Comparison of ENCODE assay signal across 17 cellular contexts in genomic region chr20:58829531-58829941, GRCh38. TPM values are rescaled to one million over a fixed set of nuclear protein-coding genes. Genes with fewer than 3 reads are reported as not detected.
DNase-seq lines count a peak whose midpoint lies in the region; ATAC-seq and TF ChIP-seq lines count a peak whose summit lies in the region.
"Had no signal": no experiment of that assay in that cellular context is flagged by ENCODE, and none has a peak within 500 bp of the region (broad histone marks: within the 10 kb centered on the region; RNA-seq: fewer than 3 reads in every experiment).

No MANE protein-coding gene starts in this region.

- peaks cover 16% of the 10 kb centered on the region for H3K4me1 Mint-ChIP-seq in chondrocyte (ENCODE audit: low read depth)

- 57 to 74% methylated on average over 6 of the region's 6 CpGs for WGBS in thyroid gland, 2 donors

- no peak overlapping the region for H3K4me3 Mint-ChIP-seq in chondrocyte (ENCODE audit: unreplicated experiment)

- peak; percentile 54 to 84 for ATAC-seq in lower lobe of right lung
- no peak for ATAC-seq in HG02884 (IDR thresholded peaks at IDR 0.05; ENCODE audit: unreplicated experiment)
- ATAC-seq: A549, gastroesophageal sphincter, left colon had no signal

- H3K27me3 ChIP-seq in lower lobe of right lung (ENCODE audit: low read depth) (peaks cover 9% of the 10 kb centered on the region), thyroid gland (no peaks in the 10 kb centered on the region)
- H3K27me3 ChIP-seq: suprapubic skin had no signal

- H3K36me3 ChIP-seq in lower lobe of right lung = no peaks in the 10 kb centered on the region
- H3K36me3 ChIP-seq in thyroid gland = no peaks in the 10 kb centered on the region
- H3K36me3 ChIP-seq: breast epithelium, gastroesophageal sphincter, suprapubic skin had no signal

- H3K4me3 ChIP-seq in lower lobe of right lung = no peak overlapping the region
- H3K4me3 ChIP-seq in thyroid gland (replicated peaks in 1 of 3) = no peak overlapping the region
- H3K4me3 ChIP-seq: A549, breast epithelium, gastroesophageal sphincter, SK-N-MC, suprapubic skin had no signal

- H3K36me3 Mint-ChIP-seq in chondrocyte (ENCODE audit: low read depth) = peaks cover 6% of the 10 kb centered on the region

- intact Hi-C loops in lower lobe of right lung (cut with DNase I) = no loop called here
- intact Hi-C loops in thyroid gland (cut with DNase I) = no loop called here

- H3K9me3 ChIP-seq in lower lobe of right lung = no peaks in the 10 kb centered on the region
- H3K9me3 ChIP-seq in thyroid gland = no peaks in the 10 kb centered on the region
- H3K9me3 ChIP-seq: breast epithelium, gastroesophageal sphincter, suprapubic skin had no signal

- no peak for TF ChIP-seq POLR2A in thyroid gland (IDR thresholded peaks at IDR 0.05)

- peak; percentile 31 for TF ChIP-seq CTCF in chondrocyte (IDR thresholded peaks at IDR 0.05)
- no peak for TF ChIP-seq CTCF in lower lobe of right lung (IDR thresholded peaks at IDR 0.05)
- no peak for TF ChIP-seq CTCF in thyroid gland (IDR thresholded peaks at IDR 0.05)

- H3K27ac ChIP-seq in lower lobe of right lung (no peak overlapping the region), thyroid gland (peak overlapping the region in 2 of 3 donors; percentile 41 to 61)
- H3K27ac ChIP-seq: A549, SK-N-MC, suprapubic skin had no signal

- DNase-seq in NCI-H2196 (lab: John Stamatoyannopoulos, UW; ENCODE audit: unreplicated experiment) = peak; percentile 20
- no peak for DNase-seq in NCI-H2196 treated with DMSO at 0.1 percent for 48 hours (lab: John Stamatoyannopoulos, UW; ENCODE audit: unreplicated experiment)
- DNase-seq in chondrocyte (ENCODE audit: low spot score) = no peak
- no peak for DNase-seq in lower lobe of right lung
- peak; percentile 74 to 87 for DNase-seq in thyroid gland
- DNase-seq in SIG-M5 treated with dmso at 0.1 percent for 504 hours (lab: John Stamatoyannopoulos, UW; ENCODE audit: unreplicated experiment) = no peak
- DNase-seq in A172 (ENCODE audit: low spot score) = no peak
- DNase-seq: activated CD4-positive, CD25-positive, alpha-beta regulatory T cell treated with anti-CD3 and anti-CD28 coated beads, Interleukin-2, amount 50 U/mL, for 72 hours; DND-41; left colon; MM.1S had no signal

- H3K27ac Mint-ChIP-seq in chondrocyte (ENCODE audit: unreplicated experiment) = no peak overlapping the region

- H3K9me3 Mint-ChIP-seq in chondrocyte (ENCODE audit: low read depth) = no peaks in the 10 kb centered on the region

- peaks cover 7% of the 10 kb centered on the region for H3K27me3 Mint-ChIP-seq in chondrocyte (ENCODE audit: low read depth)

- H3K4me1 ChIP-seq in lower lobe of right lung (no peaks in the 10 kb centered on the region), thyroid gland (peaks cover 0 to 9% of the 10 kb centered on the region in 2 donors)
- H3K4me1 ChIP-seq: A549, breast epithelium, gastroesophageal sphincter, suprapubic skin had no signal

RNA-seq across cellular contexts. Expression of gene GNAS-AS1, which starts 21.2 kb away (rescaled TPM):
- 1.1 to 2.7 TPM (median 1.7 TPM) in 3 replicates for total RNA-seq in chondrocyte
- total RNA-seq in lower lobe of right lung = 0.97 TPM
- 1 to 10 TPM in 2 of 4 donors, under 1 TPM in 2; 0.42 to 1.9 (median 1.1) TPM for total RNA-seq in thyroid gland
- 1.1 and 1.8 TPM in 2 replicates for total RNA-seq in A172 (2014; rRNA removed; shearing (Covaris generic))
- total RNA-seq: suprapubic skin had no signal

RNA-seq across cellular contexts. Expression of gene GNAS, which starts 23.0 kb away (rescaled TPM):
- total RNA-seq in chondrocyte (1,127 to 1,393 TPM (median 1,374 TPM) in 3 replicates), lower lobe of right lung (744 TPM), thyroid gland (1,000 to 10,000 TPM; 2,457 to 5,038 (median 3,494) TPM)
- total RNA-seq in A172 (2014; rRNA removed; shearing (Covaris generic)) = 416 and 436 TPM in 2 replicates

Comparison
In these comparisons a context has a peak if more than half of its experiments do, and no peak if none do; other contexts are left out.
1. DNase-seq: peak in NCI-H2196 (single experiment) and thyroid gland (2 of 2); none in NCI-H2196 treated with DMSO at 0.1 percent for 48 hours (single experiment), chondrocyte (single experiment), lower lobe of right lung (single experiment), SIG-M5 treated with dmso at 0.1 percent for 504 hours (single experiment) and A172 (single experiment).